13 cellular contexts compared by ENCODE assay signal in genomic region chr17:37273419-37274051, GRCh38.
A peak's percentile ranks its signal among the peaks of the same experiment; 100 is the strongest.
DNase-seq lines count a peak whose midpoint lies in the region; ATAC-seq, FAIRE-seq and TF ChIP-seq lines count a peak whose summit lies in the region.
"Had no signal": no experiment of that assay in that cellular context is flagged by ENCODE, and none has a peak within 500 bp of the region (broad histone marks: within the 10 kb centered on the region; RNA-seq: fewer than 3 reads in every experiment).

No MANE protein-coding gene starts in this region.

- peak; percentile 44 for DNase-seq in DMS 273 (lab: John Stamatoyannopoulos, UW; ENCODE audit: unreplicated experiment)
- DNase-seq in DMS 273 treated with DMSO at 0.1 percent for 48 hours (lab: John Stamatoyannopoulos, UW): no peak
- peak; percentile 53 for DNase-seq in fibroblast of mammary gland (ENCODE audit: low read depth)
- peak; percentile 9 for DNase-seq in small intestine
- no peak for DNase-seq in ovary
- no peak for DNase-seq in posterior cingulate gyrus
- DNase-seq: 8988T; NCI-H2107; stimulated activated CD4-positive, alpha-beta T cell treated with anti-CD3 and anti-CD28 coated beads, Interleukin-2, amount 100 ng/mL, for 48 hours had no signal

- no peak for TF ChIP-seq CTCF in OCI-LY1 (IDR thresholded peaks at IDR 0.05; ENCODE audit: low read length)
- TF ChIP-seq CTCF in fibroblast of mammary gland (conservative IDR thresholded peaks at IDR 0.05; ENCODE audit: control insufficient read depth, insufficient read depth, low read depth, low read length): no peak
- TF ChIP-seq CTCF in ovary (IDR thresholded peaks at IDR 0.05): no peak

- H3K27me3 ChIP-seq in OCI-LY1 (ENCODE audit: insufficient read depth, low read length): no peaks in the 10 kb centered on the region
- H3K27me3 ChIP-seq in small intestine (ENCODE audit: control insufficient read depth in 2 of 2, insufficient read depth in 2 of 2, low read length in 2 of 2): no peaks in the 10 kb centered on the region
- no peaks in the 10 kb centered on the region for H3K27me3 ChIP-seq in ovary
- H3K27me3 ChIP-seq: tibial nerve had no signal

- no peaks in the 10 kb centered on the region for H3K9me2 ChIP-seq in OCI-LY1 (ENCODE audit: low read depth, low read length)

- H4K20me1 ChIP-seq in OCI-LY1 (ENCODE audit: insufficient read depth, low read length): no peaks in the 10 kb centered on the region

- no peak for ATAC-seq in HG03196 (IDR thresholded peaks at IDR 0.05; ENCODE audit: unreplicated experiment)

- intact Hi-C loops in ovary (cut with DNase I): no loop called here
- intact Hi-C loops in posterior cingulate gyrus (cut with DNase I): no loop called here

- H3K27ac ChIP-seq in OCI-LY1 (ENCODE audit: low read depth, low read length, poor library complexity, severe bottlenecking) (peak overlapping the region; percentile 50), small intestine (ENCODE audit: low read depth in 1 of 2, low read length in 1 of 2) (no peak overlapping the region), ovary (no peak overlapping the region)

- FAIRE-seq in small intestine (lab: Jason Lieb, UNC): no peak
- FAIRE-seq: TTC549 had no signal

- H3K9ac ChIP-seq in OCI-LY1 (ENCODE audit: low read length): no peak overlapping the region

- H3K4me2 ChIP-seq in OCI-LY1 (ENCODE audit: low read length): no peak overlapping the region

- TF ChIP-seq EP300 in ovary (IDR thresholded peaks at IDR 0.05): no peak

- H3K36me3 ChIP-seq in OCI-LY1 (ENCODE audit: insufficient read depth, low read length): peaks cover 95% of the 10 kb centered on the region
- H3K36me3 ChIP-seq in small intestine (ENCODE audit: control insufficient read depth in 2 of 2, insufficient read depth in 2 of 2, low read length in 2 of 2): peaks cover 5 to 7% of the 10 kb centered on the region in 2 donors
- H3K36me3 ChIP-seq in ovary: no peaks in the 10 kb centered on the region

- no peak overlapping the region for H3K4me3 ChIP-seq in OCI-LY1 (ENCODE audit: low read depth, low read length, poor library complexity, severe bottlenecking)
- H3K4me3 ChIP-seq in fibroblast of mammary gland (ENCODE audit: control insufficient read depth, low read depth, low read length): no peak overlapping the region
- H3K4me3 ChIP-seq in small intestine (ENCODE audit: low read depth in 1 of 2, low read length in 2 of 2): no peak overlapping the region
- H3K4me3 ChIP-seq in ovary: no peak overlapping the region
- H3K4me3 ChIP-seq: tibial nerve had no signal

- no peaks in the 10 kb centered on the region for H3F3A ChIP-seq in OCI-LY1 (ENCODE audit: insufficient read depth, low read length)

- WGBS in small intestine, 3 donors: 58 to 76% (median 76%) methylated on average over 3 of the region's 3 CpGs
- WGBS in ovary, 3 donors: 51 to 62% (median 57%) methylated on average over 3 of the region's 3 CpGs

- no peak for TF ChIP-seq POLR2A in ovary (IDR thresholded peaks at IDR 0.05)

- H3K4me1 ChIP-seq in OCI-LY1 (ENCODE audit: insufficient read depth, low read length, severe bottlenecking): peaks cover 14% of the 10 kb centered on the region
- no peaks in the 10 kb centered on the region for H3K4me1 ChIP-seq in small intestine (ENCODE audit: control insufficient read depth in 2 of 2, insufficient read depth in 1 of 2, low read depth in 1 of 2, low read length in 1 of 2)
- no peaks in the 10 kb centered on the region for H3K4me1 ChIP-seq in ovary (ENCODE audit: insufficient read depth)

- H3K9me3 ChIP-seq in OCI-LY1 (ENCODE audit: low read length): no peaks in the 10 kb centered on the region
- no peaks in the 10 kb centered on the region for H3K9me3 ChIP-seq in small intestine (ENCODE audit: control insufficient read depth, low read depth)
- no peaks in the 10 kb centered on the region for H3K9me3 ChIP-seq in ovary
- H3K9me3 ChIP-seq: tibial nerve had no signal

- no peaks in the 10 kb centered on the region for H3K79me2 ChIP-seq in OCI-LY1 (ENCODE audit: insufficient read depth, low read length)

- no peak overlapping the region for H2AFZ ChIP-seq in OCI-LY1 (ENCODE audit: low read length)

Comparison
In these comparisons a context has a peak if more than half of its experiments do, and no peak if none do; other contexts are left out.
1. DNase-seq: peak in DMS 273 (single experiment), fibroblast of mammary gland (single experiment) and small intestine (single experiment); none in DMS 273 treated with DMSO at 0.1 percent for 48 hours (single experiment), ovary (0 of 5) and posterior cingulate gyrus (0 of 10).